In the genomic region with DNA sequence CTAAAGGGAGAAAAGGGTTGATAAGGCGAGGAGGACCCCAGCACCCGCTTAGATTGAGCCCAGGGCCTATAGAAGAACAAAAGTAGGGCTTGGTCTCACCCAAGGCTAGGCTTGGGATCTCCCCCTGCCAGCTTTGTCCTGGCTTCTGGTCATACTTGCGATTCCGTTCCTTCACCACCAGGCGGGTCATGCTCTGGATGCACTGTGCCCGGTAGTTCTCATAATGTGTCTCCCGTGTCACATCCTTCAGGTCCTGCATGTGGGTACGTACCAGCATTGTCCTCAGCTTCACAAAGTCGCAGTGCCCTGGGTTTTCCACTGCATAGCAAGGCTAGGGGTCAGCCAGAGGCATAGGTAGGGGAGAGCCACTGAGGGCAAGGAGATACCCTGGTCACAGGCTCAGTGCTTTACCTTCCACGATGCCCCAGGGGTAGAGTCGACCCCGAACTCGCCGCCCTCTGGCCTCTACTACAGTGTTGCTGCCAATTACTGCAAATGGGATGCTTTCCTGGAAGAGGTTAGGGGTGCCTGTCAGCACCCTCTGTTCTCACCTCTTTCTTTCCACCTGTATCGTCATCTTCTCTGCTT, we compare ENCODE assay signal across 9 cellular contexts. TPM values are rescaled to one million over a fixed set of nuclear protein-coding genes. Genes with fewer than 3 reads are reported as not detected.
A peak's percentile ranks its signal among the peaks of the same experiment; 100 is the strongest.
DNase-seq lines count a peak whose midpoint lies in the region; ATAC-seq and TF ChIP-seq lines count a peak whose summit lies in the region.
"Had no signal": no experiment of that assay in that cellular context is flagged by ENCODE, and none has a peak within 500 bp of the region (broad histone marks: within the 10 kb centered on the region; RNA-seq: fewer than 3 reads in every experiment).

No MANE protein-coding gene starts in this region.

- no peak overlapping the region for H3K27ac ChIP-seq in foreskin keratinocyte

- POLR2A ChIA-PET in AG04449 (lab: Yijun Ruan, JAX) = interaction anchor here (1.0 kb wide), 1 partner anchor 110 kb away, joined by 4 read pairs; no protein-coding TSS in a partner anchor

- ATAC-seq in foreskin keratinocyte (no peak), HG03457 (IDR thresholded peaks at IDR 0.05; ENCODE audit: unreplicated experiment) (no peak), GM19455 (IDR thresholded peaks at IDR 0.05; ENCODE audit: unreplicated experiment) (no peak), GM18502 (IDR thresholded peaks at IDR 0.05; ENCODE audit: poor library complexity, unreplicated experiment) (no peak)
- ATAC-seq: activated T-cell treated with anti-CD3 and anti-CD28 coated beads, Interleukin-2, amount 50 U/mL, for 72 hours had no signal

- DNase-seq in AG04449 (ENCODE audit: low read depth, low spot score) (no peak), GM06990 (ENCODE audit: extremely low read depth, insufficient read length) (no peak), RPMI8226 (peak; percentile 47), foreskin keratinocyte (no peak), A172 (ENCODE audit: low spot score) (no peak)

- CTCF ChIA-PET in AG04449 (lab: Yijun Ruan, JAX) = interaction anchor here (0.8 to 3.6 kb wide), 9 partner anchors 8 to 485 kb away, joined by 3 to 20 read pairs (median 3); no protein-coding TSS in a partner anchor

- TF ChIP-seq CTCF in AG04449 (IDR thresholded peaks at IDR 0.05; ENCODE audit: insufficient read depth, low read length, missing control alignments) = peak; percentile 49
- peak; percentile 55 for TF ChIP-seq CTCF in GM06990 (IDR thresholded peaks at IDR 0.05; ENCODE audit: insufficient read depth, low read length, poor library complexity, severe bottlenecking)
- peak; percentile 26 for TF ChIP-seq CTCF in foreskin keratinocyte (conservative IDR thresholded peaks at IDR 0.05)

- no peak overlapping the region for H3K4me3 ChIP-seq in AG04449 (ENCODE audit: low read depth, low read length)
- H3K4me3 ChIP-seq in GM06990 (replicated peaks; ENCODE audit: low read depth, low read length) = no peak overlapping the region

- H3K27me3 ChIP-seq in GM06990 (replicated peaks; ENCODE audit: control insufficient read depth, insufficient read depth, low read length) (no peaks in the 10 kb centered on the region), foreskin keratinocyte (no peaks in the 10 kb centered on the region)

- H3K4me1 ChIP-seq in foreskin keratinocyte = peaks cover 5% of the 10 kb centered on the region

- no peaks in the 10 kb centered on the region; the same call in 1 of the 2 replicates for H3K36me3 ChIP-seq in GM06990 (ENCODE audit: control insufficient read depth, insufficient read depth, low read length)

RNA-seq across cellular contexts. Expression of a gene that starts 6.5 kb away (rescaled TPM):
- 32.2 and 32.9 TPM in 2 replicates for total RNA-seq in foreskin keratinocyte
- polyA plus RNA-seq in foreskin keratinocyte = 5.6 and 6.7 TPM in 2 replicates
- 46.3 and 49.7 TPM in 2 replicates for total RNA-seq in A172 (2014; rRNA removed; shearing (Covaris generic))

RNA-seq across cellular contexts. Expression of a gene that starts 32.7 kb away (rescaled TPM):
- total RNA-seq in foreskin keratinocyte = not detected in 2 replicates
- 0.01 TPM in 2 replicates for polyA plus RNA-seq in foreskin keratinocyte
- total RNA-seq in A172 (2014; rRNA removed; shearing (Covaris generic)) = not detected in 2 replicates
